Comparison of ENCODE assay signal across 26 cellular contexts in genomic region chr2:129698593-129698992, GRCh38.
"Had no signal": no experiment of that assay in that cellular context is flagged by ENCODE, and none has a peak within 500 bp of the region (broad histone marks: within the 10 kb centered on the region; RNA-seq: fewer than 3 reads in every experiment).

No MANE protein-coding gene starts in this region.

- H3K9me3 ChIP-seq: left lung, mucosa of descending colon, neutrophil, ovary, prostate gland, suprapubic skin, tibial artery, upper lobe of right lung had no signal

- H3K27ac ChIP-seq: left lung, neutrophil, ovary, prostate gland, suprapubic skin, tibial artery, upper lobe of right lung had no signal

- H3K4me3 Mint-ChIP-seq: activated B cell treated with CpG ODN at 0.5 μM for 24 hours; activated T-cell treated with anti-CD3 and anti-CD28 coated beads, Interleukin-2, amount 50 U/mL, for 72 hours; effector memory CD8-positive, alpha-beta T cell; nephron; T-helper 2 cell treated with Interferon-gamma antibody and Interleukin-4, amounts not matched to agents 5 μg/mL and 100 μg/mL, for 36 hours had no signal

- H3K4me3 ChIP-seq: left lung, mucosa of descending colon, ovary, prostate gland, suprapubic skin, tibial artery, upper lobe of right lung had no signal

- H3K4me1 ChIP-seq: left lung, prostate gland, suprapubic skin, tibial artery, upper lobe of right lung had no signal

- H3K27me3 ChIP-seq: left lung, neutrophil, ovary, suprapubic skin, tibial artery, upper lobe of right lung had no signal

- H3K9me3 Mint-ChIP-seq: T-helper 2 cell treated with Interferon-gamma antibody and Interleukin-4, amounts not matched to agents 5 μg/mL and 100 μg/mL, for 36 hours had no signal

- DNase-seq: activated B cell treated with CpG ODN at 0.5 μM for 24 hours; activated naive CD4-positive, alpha-beta T cell; activated T-cell treated with anti-CD3 and anti-CD28 coated beads for 4 hours; activated T-cell treated with anti-CD3 and anti-CD28 coated beads, Interleukin-2, amount 50 U/mL, for 72 hours; cerebellar nuclear complex; cortex of kidney; effector memory CD8-positive, alpha-beta T cell; foreskin fibroblast; head of caudate nucleus; hypothalamus; left lung; mucosa of descending colon; ovary; retina; stimulated activated CD4-positive, alpha-beta T cell treated with anti-CD3 and anti-CD28 coated beads, Interleukin-15, amount 100 ng/mL, for 24 hours; stimulated activated CD4-positive, alpha-beta T cell treated with anti-CD3 and anti-CD28 coated beads, Interleukin-2, amount 100 ng/mL, for 24 hours; stimulated activated naive CD4-positive, alpha-beta T cell; T-helper 1 cell; tibial artery; upper lobe of right lung had no signal

- H3K36me3 ChIP-seq: left lung, neutrophil, ovary, prostate gland, suprapubic skin, tibial artery, upper lobe of right lung had no signal

- ATAC-seq: activated naive CD4-positive, alpha-beta T cell treated with anti-CD3 and anti-CD28 coated beads, Interleukin-2, amount 50 U/mL, for 72 hours; activated T-cell treated with anti-CD3 and anti-CD28 coated beads, Interleukin-2, amount 50 U/mL, for 72 hours; effector memory CD8-positive, alpha-beta T cell; left lung; mucosa of descending colon; upper lobe of right lung had no signal

- H3K36me3 Mint-ChIP-seq: activated naive CD4-positive, alpha-beta T cell treated with anti-CD3 and anti-CD28 coated beads, Interleukin-2, amount 50 U/mL, for 72 hours had no signal

- H3K27ac Mint-ChIP-seq: activated B cell treated with CpG ODN at 0.5 μM for 24 hours; activated naive CD4-positive, alpha-beta T cell treated with anti-CD3 and anti-CD28 coated beads, Interleukin-2, amount 50 U/mL, for 72 hours; activated T-cell treated with anti-CD3 and anti-CD28 coated beads, Interleukin-2, amount 50 U/mL, for 72 hours; effector memory CD8-positive, alpha-beta T cell; nephron; T-helper 2 cell treated with Interferon-gamma antibody and Interleukin-4, amounts not matched to agents 5 μg/mL and 100 μg/mL, for 36 hours had no signal

- H3K4me1 Mint-ChIP-seq: activated B cell treated with CpG ODN at 0.5 μM for 24 hours had no signal

- H3K27me3 Mint-ChIP-seq: effector memory CD8-positive, alpha-beta T cell had no signal
